ENCODE assay signal across 1 cellular context in the genomic region with DNA sequence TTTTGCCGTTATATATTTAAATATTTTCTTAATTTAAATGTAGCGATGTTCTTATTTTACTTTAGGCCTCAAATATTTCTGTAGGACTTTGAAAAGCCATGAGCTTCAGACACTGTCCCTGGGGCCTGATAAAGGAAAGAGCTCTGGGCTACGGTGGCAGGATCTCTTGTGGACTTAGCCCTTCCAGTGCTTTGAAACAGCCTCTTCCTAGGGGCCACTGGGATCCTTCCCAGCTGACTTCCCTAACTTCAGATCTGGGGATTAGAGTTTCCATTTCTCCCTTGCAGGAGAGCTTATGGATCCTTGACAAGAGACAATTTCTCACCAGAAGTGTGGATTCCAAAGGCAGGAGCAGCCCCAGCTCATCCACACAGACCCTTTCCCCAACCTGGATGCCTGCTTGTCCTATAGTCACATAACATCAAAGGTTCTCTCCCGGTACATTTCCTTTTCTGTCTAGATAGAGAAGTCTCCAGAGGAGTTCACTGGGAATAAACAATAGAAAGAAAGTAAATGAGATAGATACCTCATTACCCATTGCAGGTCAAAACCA.
A peak's percentile ranks its signal among the peaks of the same experiment; 100 is the strongest.
TF ChIP-seq lines count a peak whose summit lies in the region.

No MANE protein-coding gene starts in this region.

TF ChIP-seq in HepG2, 621 proteins besides CTCF, POLR2A, EP300 and RAD21 (continued from another document):
- TF ChIP-seq UBTF (CRISPR knock-in tag; IDR thresholded peaks at IDR 0.05) (no peak), PAXIP1 (CRISPR knock-in tag; conservative IDR thresholded peaks at IDR 0.05) (peak; percentile 54), HDAC1 (CRISPR knock-in tag; IDR thresholded peaks at IDR 0.05) (peak; percentile 41; the same call in 1 of the 2 replicates), SOX13 (IDR thresholded peaks at IDR 0.05) (no peak), SOX13 (CRISPR knock-in tag; conservative IDR thresholded peaks at IDR 0.05 in 1 of 2, IDR thresholded peaks at IDR 0.05 in 1 of 2) (peak in 1 of 2 experiments; percentile 22; a peak in 2 of 4 replicates), EHMT2 (IDR thresholded peaks at IDR 0.05; ENCODE audit: borderline replicate concordance, low read depth, low read length) (peak; percentile 74; the same call in 1 of the 2 replicates), NCOR1 (IDR thresholded peaks at IDR 0.05; ENCODE audit: borderline replicate concordance, low read length) (peak; percentile 60; the same call in 1 of the 2 replicates), ISX (CRISPR knock-in tag; conservative IDR thresholded peaks at IDR 0.05) (0 out of 2 replicates have a peak, but pooled peaks have one; percentile 11), POGZ (CRISPR knock-in tag; IDR thresholded peaks at IDR 0.05) (peak; percentile 68; the same call in 1 of the 2 replicates), ZNF414 (CRISPR knock-in tag; IDR thresholded peaks at IDR 0.05) (no peak), TCF7 (IDR thresholded peaks at IDR 0.05; ENCODE audit: low read depth) (peak; percentile 41; the same call in 1 of the 2 replicates), GATAD2A (CRISPR knock-in tag; IDR thresholded peaks at IDR 0.05) (0 out of 2 replicates have a peak, but pooled peaks have one; percentile 8), ZNF264 (CRISPR knock-in tag; IDR thresholded peaks at IDR 0.05) (0 out of 2 replicates have a peak, but pooled peaks have one; percentile 26), CREM (IDR thresholded peaks at IDR 0.05) (no peak), CREM (CRISPR knock-in tag; IDR thresholded peaks at IDR 0.05) (no peak), HNF4G (IDR thresholded peaks at IDR 0.05; ENCODE audit: borderline replicate concordance, low read depth, low read length) (peak; percentile 51; the same call in 1 of the 2 replicates), HNF4G (CRISPR knock-in tag; IDR thresholded peaks at IDR 0.05; ENCODE audit: borderline replicate concordance, low read depth) (no peak), JDP2 (CRISPR knock-in tag; IDR thresholded peaks at IDR 0.05; ENCODE audit: borderline replicate concordance) (no peak), ELF3 (CRISPR knock-in tag; IDR thresholded peaks at IDR 0.05) (0 out of 2 replicates have a peak, but pooled peaks have one; percentile 13), FOXA1 (IDR thresholded peaks at IDR 0.05) (no peak), FOXA1 (CRISPR knock-in tag; IDR thresholded peaks at IDR 0.05) (peak; percentile 7; the same call in 1 of the 2 replicates), ETV5 (CRISPR knock-in tag; IDR thresholded peaks at IDR 0.05; ENCODE audit: borderline replicate concordance) (peak; percentile 42; the same call in 1 of the 2 replicates), SALL1 (CRISPR knock-in tag; IDR thresholded peaks at IDR 0.05) (peak; percentile 37; the same call in 1 of the 2 replicates), ZFY (CRISPR knock-in tag; IDR thresholded peaks at IDR 0.05) (peak; percentile 28; the same call in 1 of the 2 replicates), ZNF614 (CRISPR knock-in tag; IDR thresholded peaks at IDR 0.05; ENCODE audit: borderline replicate concordance) (0 out of 2 replicates have a peak, but pooled peaks have one; percentile 48), ZFAT (CRISPR knock-in tag; conservative IDR thresholded peaks at IDR 0.05) (no peak), CEBPB (IDR thresholded peaks at IDR 0.05; ENCODE audit: borderline replicate concordance, low read depth, low read length) (no peak), KDM2A (CRISPR knock-in tag; IDR thresholded peaks at IDR 0.05; ENCODE audit: borderline replicate concordance, low read depth) (no peak), PPARG (CRISPR knock-in tag; conservative IDR thresholded peaks at IDR 0.05) (0 out of 2 replicates have a peak, but pooled peaks have one; percentile 8), KDM6A (CRISPR knock-in tag; IDR thresholded peaks at IDR 0.05; ENCODE audit: low read depth) (peak; percentile 52; the same call in 1 of the 2 replicates), SP1 (IDR thresholded peaks at IDR 0.05) (no peak), SP1 (CRISPR knock-in tag; IDR thresholded peaks at IDR 0.05) (no peak), HNF4A (CRISPR knock-in tag; IDR thresholded peaks at IDR 0.05) (peak; percentile 71)
- TF ChIP-seq, protein P1, sequence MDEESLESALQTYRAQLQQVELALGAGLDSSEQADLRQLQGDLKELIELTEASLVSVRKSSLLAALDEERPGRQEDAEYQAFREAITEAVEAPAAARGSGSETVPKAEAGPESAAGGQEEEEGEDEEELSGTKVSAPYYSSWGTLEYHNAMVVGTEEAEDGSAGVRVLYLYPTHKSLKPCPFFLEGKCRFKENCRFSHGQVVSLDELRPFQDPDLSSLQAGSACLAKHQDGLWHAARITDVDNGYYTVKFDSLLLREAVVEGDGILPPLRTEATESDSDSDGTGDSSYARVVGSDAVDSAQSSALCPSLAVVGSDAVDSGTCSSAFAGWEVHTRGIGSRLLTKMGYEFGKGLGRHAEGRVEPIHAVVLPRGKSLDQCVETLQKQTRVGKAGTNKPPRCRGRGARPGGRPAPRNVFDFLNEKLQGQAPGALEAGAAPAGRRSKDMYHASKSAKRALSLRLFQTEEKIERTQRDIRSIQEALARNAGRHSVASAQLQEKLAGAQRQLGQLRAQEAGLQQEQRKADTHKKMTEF (CRISPR knock-in tag; IDR thresholded peaks at IDR 0.05): peak; percentile 35; the same call in 1 of the 2 replicates
- TF ChIP-seq, protein P2, sequence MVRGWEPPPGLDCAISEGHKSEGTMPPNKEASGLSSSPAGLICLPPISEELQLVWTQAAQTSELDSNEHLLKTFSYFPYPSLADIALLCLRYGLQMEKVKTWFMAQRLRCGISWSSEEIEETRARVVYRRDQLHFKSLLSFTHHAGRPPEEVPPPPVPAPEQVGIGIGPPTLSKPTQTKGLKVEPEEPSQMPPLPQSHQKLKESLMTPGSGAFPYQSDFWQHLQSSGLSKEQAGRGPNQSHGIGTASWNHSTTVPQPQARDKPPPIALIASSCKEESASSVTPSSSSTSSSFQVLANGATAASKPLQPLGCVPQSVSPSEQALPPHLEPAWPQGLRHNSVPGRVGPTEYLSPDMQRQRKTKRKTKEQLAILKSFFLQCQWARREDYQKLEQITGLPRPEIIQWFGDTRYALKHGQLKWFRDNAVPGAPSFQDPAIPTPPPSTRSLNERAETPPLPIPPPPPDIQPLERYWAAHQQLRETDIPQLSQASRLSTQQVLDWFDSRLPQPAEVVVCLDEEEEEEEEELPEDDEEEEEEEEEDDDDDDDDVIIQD (CRISPR knock-in tag; IDR thresholded peaks at IDR 0.05; ENCODE audit: low read depth): peak; percentile 91; the same call in 1 of the 2 replicates
- TF ChIP-seq, protein P3, sequence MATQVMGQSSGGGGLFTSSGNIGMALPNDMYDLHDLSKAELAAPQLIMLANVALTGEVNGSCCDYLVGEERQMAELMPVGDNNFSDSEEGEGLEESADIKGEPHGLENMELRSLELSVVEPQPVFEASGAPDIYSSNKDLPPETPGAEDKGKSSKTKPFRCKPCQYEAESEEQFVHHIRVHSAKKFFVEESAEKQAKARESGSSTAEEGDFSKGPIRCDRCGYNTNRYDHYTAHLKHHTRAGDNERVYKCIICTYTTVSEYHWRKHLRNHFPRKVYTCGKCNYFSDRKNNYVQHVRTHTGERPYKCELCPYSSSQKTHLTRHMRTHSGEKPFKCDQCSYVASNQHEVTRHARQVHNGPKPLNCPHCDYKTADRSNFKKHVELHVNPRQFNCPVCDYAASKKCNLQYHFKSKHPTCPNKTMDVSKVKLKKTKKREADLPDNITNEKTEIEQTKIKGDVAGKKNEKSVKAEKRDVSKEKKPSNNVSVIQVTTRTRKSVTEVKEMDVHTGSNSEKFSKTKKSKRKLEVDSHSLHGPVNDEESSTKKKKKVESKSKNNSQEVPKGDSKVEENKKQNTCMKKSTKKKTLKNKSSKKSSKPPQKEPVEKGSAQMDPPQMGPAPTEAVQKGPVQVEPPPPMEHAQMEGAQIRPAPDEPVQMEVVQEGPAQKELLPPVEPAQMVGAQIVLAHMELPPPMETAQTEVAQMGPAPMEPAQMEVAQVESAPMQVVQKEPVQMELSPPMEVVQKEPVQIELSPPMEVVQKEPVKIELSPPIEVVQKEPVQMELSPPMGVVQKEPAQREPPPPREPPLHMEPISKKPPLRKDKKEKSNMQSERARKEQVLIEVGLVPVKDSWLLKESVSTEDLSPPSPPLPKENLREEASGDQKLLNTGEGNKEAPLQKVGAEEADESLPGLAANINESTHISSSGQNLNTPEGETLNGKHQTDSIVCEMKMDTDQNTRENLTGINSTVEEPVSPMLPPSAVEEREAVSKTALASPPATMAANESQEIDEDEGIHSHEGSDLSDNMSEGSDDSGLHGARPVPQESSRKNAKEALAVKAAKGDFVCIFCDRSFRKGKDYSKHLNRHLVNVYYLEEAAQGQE (IDR thresholded peaks at IDR 0.05; ENCODE audit: borderline replicate concordance in 1 of 2, low read depth in 1 of 2, low read length in 2 of 2): peak in 1 of 2 experiments; percentile 31; a peak in 1 of 4 replicates
- TF ChIP-seq, protein P4, sequence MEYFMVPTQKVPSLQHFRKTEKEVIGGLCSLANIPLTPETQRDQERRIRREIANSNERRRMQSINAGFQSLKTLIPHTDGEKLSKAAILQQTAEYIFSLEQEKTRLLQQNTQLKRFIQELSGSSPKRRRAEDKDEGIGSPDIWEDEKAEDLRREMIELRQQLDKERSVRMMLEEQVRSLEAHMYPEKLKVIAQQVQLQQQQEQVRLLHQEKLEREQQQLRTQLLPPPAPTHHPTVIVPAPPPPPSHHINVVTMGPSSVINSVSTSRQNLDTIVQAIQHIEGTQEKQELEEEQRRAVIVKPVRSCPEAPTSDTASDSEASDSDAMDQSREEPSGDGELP (IDR thresholded peaks at IDR 0.05; ENCODE audit: borderline replicate concordance, low read depth): peak; percentile 81; the same call in 1 of the 2 replicates
